1 cellular context compared by ENCODE assay signal in the genomic region with DNA sequence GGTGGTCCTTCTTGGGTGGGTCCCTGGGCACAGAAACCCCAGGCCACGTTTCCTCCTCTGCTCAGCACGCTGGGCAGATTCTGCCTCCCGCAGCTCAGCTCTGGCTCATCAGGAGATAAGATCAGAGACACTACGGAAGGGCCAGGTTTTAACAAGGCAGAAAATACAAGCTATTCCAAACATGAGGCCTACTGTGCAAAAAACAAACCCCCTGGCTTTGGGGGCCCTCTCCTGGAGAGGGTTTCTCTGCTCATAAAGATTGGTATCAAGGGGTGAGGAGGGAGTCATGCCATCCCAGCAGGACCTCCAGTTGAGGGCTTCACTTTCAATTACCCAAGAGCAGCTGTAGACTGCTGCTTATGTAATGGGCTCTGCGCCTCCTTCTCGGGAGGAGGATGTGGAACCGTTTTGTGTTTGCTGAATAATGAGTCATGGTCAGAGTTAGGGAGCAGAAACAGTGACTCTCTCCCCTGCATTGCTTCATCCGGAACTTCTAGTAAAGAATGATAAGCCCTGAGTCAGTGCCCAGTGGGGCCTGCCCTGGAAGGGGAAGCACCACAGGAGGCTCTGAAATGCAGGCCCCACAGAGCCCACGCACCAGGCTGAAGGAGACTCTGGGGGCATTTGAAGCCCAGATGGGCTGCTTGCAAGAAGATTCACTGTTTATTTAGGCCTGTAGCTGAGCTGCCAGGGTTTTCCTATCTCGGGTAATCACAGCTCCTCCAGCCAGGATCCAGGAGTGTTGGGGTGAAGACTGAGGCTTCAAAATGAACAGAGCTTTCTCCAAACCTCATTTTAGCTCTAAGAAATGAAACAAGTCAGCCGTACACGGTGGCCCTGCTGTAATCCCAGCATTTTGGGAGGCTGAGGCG.
A peak's percentile ranks its signal among the peaks of the same experiment; 100 is the strongest.
TF ChIP-seq lines count a peak whose summit lies in the region.

No MANE protein-coding gene starts in this region.

TF ChIP-seq in HepG2, 621 proteins besides CTCF, POLR2A, EP300 and RAD21 (continued from another document and continues in another):
- TF ChIP-seq ZHX2 (IDR thresholded peaks at IDR 0.05; ENCODE audit: low read depth) (peak; percentile 49; the same call in 1 of the 2 replicates), ZHX2 (CRISPR knock-in tag; IDR thresholded peaks at IDR 0.05; ENCODE audit: borderline replicate concordance) (no peak), LRRFIP1 (CRISPR knock-in tag; conservative IDR thresholded peaks at IDR 0.05) (no peak), ZBTB7A (CRISPR knock-in tag; IDR thresholded peaks at IDR 0.05) (no peak), KAT7 (CRISPR knock-in tag; IDR thresholded peaks at IDR 0.05; ENCODE audit: borderline replicate concordance) (no peak), ZNF879 (CRISPR knock-in tag; IDR thresholded peaks at IDR 0.05) (no peak), ZNF24 (IDR thresholded peaks at IDR 0.05) (peak; percentile 79), TOE1 (CRISPR knock-in tag; IDR thresholded peaks at IDR 0.05) (no peak), SKI (IDR thresholded peaks at IDR 0.05; ENCODE audit: partially characterized antibody) (peak; percentile 77), ZNF501 (CRISPR knock-in tag; IDR thresholded peaks at IDR 0.05) (peak; percentile 35; the same call in 1 of the 2 replicates), ZNF746 (CRISPR knock-in tag; IDR thresholded peaks at IDR 0.05) (no peak), SP140L (CRISPR knock-in tag; IDR thresholded peaks at IDR 0.05; ENCODE audit: borderline replicate concordance) (peak; percentile 78; the same call in 1 of the 2 replicates), THAP8 (CRISPR knock-in tag; IDR thresholded peaks at IDR 0.05; ENCODE audit: borderline replicate concordance) (no peak), ZMYM4 (CRISPR knock-in tag; IDR thresholded peaks at IDR 0.05) (peak; percentile 68; the same call in 1 of the 2 replicates), ZNF225 (CRISPR knock-in tag; IDR thresholded peaks at IDR 0.05) (no peak), NCOA1 (CRISPR knock-in tag; IDR thresholded peaks at IDR 0.05) (no peak; the same call in 1 of the 2 replicates), ZNF768 (CRISPR knock-in tag; IDR thresholded peaks at IDR 0.05) (peak; percentile 69), RCOR2 (CRISPR knock-in tag; IDR thresholded peaks at IDR 0.05) (peak; percentile 79), ATF7-NPFF (CRISPR knock-in tag; IDR thresholded peaks at IDR 0.05; ENCODE audit: low read depth) (no peak), AKAP8 (CRISPR knock-in tag; IDR thresholded peaks at IDR 0.05) (no peak), SOX6 (IDR thresholded peaks at IDR 0.05) (no peak), SOX6 (CRISPR knock-in tag; IDR thresholded peaks at IDR 0.05) (peak; percentile 81), SKIL (CRISPR knock-in tag; IDR thresholded peaks at IDR 0.05; ENCODE audit: borderline replicate concordance) (peak; percentile 66), ZBTB1 (CRISPR knock-in tag; IDR thresholded peaks at IDR 0.05; ENCODE audit: borderline replicate concordance) (no peak), AHDC1 (CRISPR knock-in tag; IDR thresholded peaks at IDR 0.05; ENCODE audit: borderline replicate concordance) (peak; percentile 87; the same call in 1 of the 2 replicates), MIER3 (CRISPR knock-in tag; IDR thresholded peaks at IDR 0.05; ENCODE audit: borderline replicate concordance) (peak; percentile 92)
- TF ChIP-seq, protein P1, sequence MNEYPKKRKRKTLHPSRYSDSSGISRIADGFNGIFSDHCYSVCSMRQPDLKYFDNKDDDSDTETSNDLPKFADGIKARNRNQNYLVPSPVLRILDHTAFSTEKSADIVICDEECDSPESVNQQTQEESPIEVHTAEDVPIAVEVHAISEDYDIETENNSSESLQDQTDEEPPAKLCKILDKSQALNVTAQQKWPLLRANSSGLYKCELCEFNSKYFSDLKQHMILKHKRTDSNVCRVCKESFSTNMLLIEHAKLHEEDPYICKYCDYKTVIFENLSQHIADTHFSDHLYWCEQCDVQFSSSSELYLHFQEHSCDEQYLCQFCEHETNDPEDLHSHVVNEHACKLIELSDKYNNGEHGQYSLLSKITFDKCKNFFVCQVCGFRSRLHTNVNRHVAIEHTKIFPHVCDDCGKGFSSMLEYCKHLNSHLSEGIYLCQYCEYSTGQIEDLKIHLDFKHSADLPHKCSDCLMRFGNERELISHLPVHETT (CRISPR knock-in tag; conservative IDR thresholded peaks at IDR 0.05), result 0 out of 2 replicates have a peak, but pooled peaks have one; percentile 41
- TF ChIP-seq, protein P2, sequence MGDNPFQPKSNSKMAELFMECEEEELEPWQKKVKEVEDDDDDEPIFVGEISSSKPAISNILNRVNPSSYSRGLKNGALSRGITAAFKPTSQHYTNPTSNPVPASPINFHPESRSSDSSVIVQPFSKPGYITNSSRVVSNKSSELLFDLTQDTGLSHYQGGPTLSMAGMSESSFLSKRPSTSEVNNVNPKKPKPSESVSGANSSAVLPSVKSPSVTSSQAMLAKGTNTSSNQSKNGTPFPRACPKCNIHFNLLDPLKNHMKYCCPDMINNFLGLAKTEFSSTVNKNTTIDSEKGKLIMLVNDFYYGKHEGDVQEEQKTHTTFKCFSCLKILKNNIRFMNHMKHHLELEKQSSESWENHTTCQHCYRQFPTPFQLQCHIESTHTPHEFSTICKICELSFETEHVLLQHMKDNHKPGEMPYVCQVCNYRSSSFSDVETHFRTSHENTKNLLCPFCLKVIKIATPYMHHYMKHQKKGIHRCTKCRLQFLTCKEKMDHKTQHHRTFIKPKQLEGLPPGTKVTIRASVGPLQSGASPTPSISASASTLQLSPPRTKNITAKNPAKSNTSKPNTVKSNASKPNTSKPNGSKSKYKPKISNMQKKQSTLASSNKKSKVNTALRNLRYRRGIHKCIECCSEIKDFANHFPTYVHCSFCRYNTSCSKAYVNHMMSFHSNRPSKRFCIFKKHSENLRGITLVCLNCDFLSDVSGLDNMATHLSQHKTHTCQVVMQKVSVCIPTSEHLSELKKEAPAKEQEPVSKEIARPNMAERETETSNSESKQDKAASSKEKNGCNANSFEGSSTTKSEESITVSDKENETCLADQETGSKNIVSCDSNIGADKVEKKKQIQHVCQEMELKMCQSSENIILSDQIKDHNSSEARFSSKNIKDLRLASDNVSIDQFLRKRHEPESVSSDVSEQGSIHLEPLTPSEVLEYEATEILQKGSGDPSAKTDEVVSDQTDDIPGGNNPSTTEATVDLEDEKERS (CRISPR knock-in tag; IDR thresholded peaks at IDR 0.05), result peak; percentile 60; the same call in 1 of the 2 replicates
